In the genomic region with DNA sequence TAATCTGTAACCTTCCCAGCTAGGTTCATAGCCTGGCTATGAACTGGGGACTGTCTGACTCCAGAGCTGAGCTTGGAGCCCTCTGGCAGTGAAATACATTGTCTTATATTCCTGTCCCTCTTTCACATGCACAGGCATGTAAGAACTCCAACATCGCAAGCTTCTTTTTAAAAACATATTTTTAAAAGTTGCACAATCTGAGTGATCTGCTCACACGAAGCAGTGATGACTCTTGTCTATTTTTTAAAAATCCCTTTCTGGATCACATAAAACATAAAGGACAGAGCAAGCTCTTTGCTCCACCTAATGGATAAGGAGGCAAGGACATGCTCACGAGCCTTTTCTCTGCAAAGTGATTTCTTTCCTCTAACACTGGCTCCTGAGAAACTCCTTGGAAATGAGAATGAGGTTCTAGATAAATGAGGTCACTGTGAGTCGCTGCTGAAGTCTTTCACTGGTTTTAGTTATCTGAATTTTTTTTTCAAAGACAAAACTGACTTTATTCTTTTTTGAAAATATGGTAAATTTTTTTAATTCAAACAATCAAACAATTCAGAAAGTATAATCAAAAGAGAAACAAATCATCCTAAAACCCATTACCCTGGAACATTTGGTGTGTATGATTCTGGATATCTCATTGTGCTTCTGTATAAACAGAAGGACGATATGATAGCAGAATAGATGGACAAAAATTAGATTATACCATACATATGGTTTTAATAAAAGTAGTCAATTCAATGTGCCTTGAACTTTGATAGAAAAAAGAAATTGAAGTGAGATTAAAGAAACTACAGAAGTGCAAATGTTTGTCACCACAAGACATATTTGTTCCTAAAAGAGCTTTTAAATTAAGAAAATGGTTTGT, we compare ENCODE assay signal across 8 cellular contexts. TPM values are rescaled to one million over a fixed set of nuclear protein-coding genes. Genes with fewer than 3 reads are reported as not detected.
DNase-seq lines count a peak whose midpoint lies in the region; ATAC-seq and TF ChIP-seq lines count a peak whose summit lies in the region.

No MANE protein-coding gene starts in this region.

- peaks cover 66% of the 10 kb centered on the region for H3K27me3 Mint-ChIP-seq in activated naive CD8-positive, alpha-beta T cell treated with anti-CD3 and anti-CD28 coated beads, Interleukin-2, amount 50 U/mL, for 24 hours

- DNase-seq in ACHN = peak; percentile 31
- DNase-seq in HEK293T (ENCODE audit: extremely low spot score) = peak; percentile 59
- peak; percentile 69 for DNase-seq in SK-MEL-5 (ENCODE audit: low read depth, low spot score)
- DNase-seq in glomerular visceral epithelial cell (ENCODE audit: extremely low spot score) = peak; percentile 38
- peak; percentile 16 for DNase-seq in superior temporal gyrus (ENCODE audit: extremely low spot score)
- no peak for DNase-seq in activated naive CD8-positive, alpha-beta T cell treated with anti-CD3 and anti-CD28 coated beads, Interleukin-2, amount 50 U/mL, for 24 hours
- DNase-seq in UCSD-AML1 (lab: John Stamatoyannopoulos, UW; ENCODE audit: unreplicated experiment) = no peak

- POLR2A ChIA-PET in HEK293T (lab: Yijun Ruan, JAX) = no interaction called here

- CTCF ChIA-PET in HEK293T (lab: Yijun Ruan, JAX) = interaction anchor here (0.6 to 1.6 kb wide), 7 partner anchors 9 to 661 kb away, joined by 3 to 6 read pairs (median 4); no protein-coding TSS in a partner anchor

- H3K9me3 Mint-ChIP-seq in activated naive CD8-positive, alpha-beta T cell treated with anti-CD3 and anti-CD28 coated beads, Interleukin-2, amount 50 U/mL, for 24 hours = no peaks in the 10 kb centered on the region

- no peak overlapping the region for H3K27ac Mint-ChIP-seq in activated naive CD8-positive, alpha-beta T cell treated with anti-CD3 and anti-CD28 coated beads, Interleukin-2, amount 50 U/mL, for 24 hours

- in situ Hi-C loops in ACHN (cut with HindIII; ENCODE audit: low pct_ligation_motif_present, low pct_unique_long_range_greater_than_20kb, low sequenced_read_pairs) (no loop called here), SK-MEL-5 (cut with HindIII; ENCODE audit: low pct_unique_long_range_greater_than_20kb, low sequenced_read_pairs) (no loop called here)

- H3K4me3 Mint-ChIP-seq in activated naive CD8-positive, alpha-beta T cell treated with anti-CD3 and anti-CD28 coated beads, Interleukin-2, amount 50 U/mL, for 24 hours = no peak overlapping the region

- H3K36me3 Mint-ChIP-seq in activated naive CD8-positive, alpha-beta T cell treated with anti-CD3 and anti-CD28 coated beads, Interleukin-2, amount 50 U/mL, for 24 hours (ENCODE audit: low read depth) = no peaks in the 10 kb centered on the region

- no peak for ATAC-seq in activated naive CD8-positive, alpha-beta T cell treated with anti-CD3 and anti-CD28 coated beads, Interleukin-2, amount 50 U/mL, for 24 hours
- no peak for ATAC-seq in GM18907 (IDR thresholded peaks at IDR 0.05; ENCODE audit: unreplicated experiment)

- no peaks in the 10 kb centered on the region for H3K4me1 Mint-ChIP-seq in activated naive CD8-positive, alpha-beta T cell treated with anti-CD3 and anti-CD28 coated beads, Interleukin-2, amount 50 U/mL, for 24 hours

TF ChIP-seq in HEK293T, 16 proteins besides CTCF, POLR2A, EP300 and RAD21:
- TF ChIP-seq FOXK2 (IDR thresholded peaks at IDR 0.05) (no peak), BHLHE40 (IDR thresholded peaks at IDR 0.05; ENCODE audit: borderline replicate concordance) (no peak), L3MBTL2 (conservative IDR thresholded peaks at IDR 0.05) (no peak), ARNT (IDR thresholded peaks at IDR 0.05) (no peak), SUZ12 (IDR thresholded peaks at IDR 0.05) (no peak), ZNF384 (IDR thresholded peaks at IDR 0.05) (no peak), FOXM1 (IDR thresholded peaks at IDR 0.05; ENCODE audit: borderline replicate concordance) (no peak), HDGF (IDR thresholded peaks at IDR 0.05; ENCODE audit: borderline replicate concordance) (no peak), TARDBP (IDR thresholded peaks at IDR 0.05) (no peak), ELF4 (IDR thresholded peaks at IDR 0.05) (no peak), LEF1 (IDR thresholded peaks at IDR 0.05; ENCODE audit: borderline replicate concordance) (no peak), CTBP1 (IDR thresholded peaks at IDR 0.05; ENCODE audit: borderline replicate concordance) (no peak), FOXA1 (IDR thresholded peaks at IDR 0.05) (no peak), SP1 (IDR thresholded peaks at IDR 0.05) (no peak)

RNA-seq across cellular contexts. Expression of gene IL20RA, which starts 30.8 kb away (rescaled TPM):
- total RNA-seq in SK-MEL-5 (2014; rRNA removed; shearing (Covaris generic)) = not detected in 2 replicates
- not detected in 2 replicates for polyA plus RNA-seq in SK-MEL-5 (2015; cell fraction: cytosol; rRNA removed)
- polyA plus RNA-seq in SK-MEL-5 (2015; cell fraction: nucleus; rRNA removed) = not detected in 2 replicates

Comparison
In these comparisons a context has a peak if more than half of its experiments do, and no peak if none do; other contexts are left out.
1. DNase-seq: peak in ACHN (single experiment), HEK293T (single experiment), SK-MEL-5 (single experiment), glomerular visceral epithelial cell (single experiment) and superior temporal gyrus (single experiment); none in activated naive CD8-positive, alpha-beta T cell treated with anti-CD3 and anti-CD28 coated beads, Interleukin-2, amount 50 U/mL, for 24 hours (single experiment) and UCSD-AML1 (single experiment).